Comparison of ENCODE assay signal across 14 cellular contexts in the genomic region with DNA sequence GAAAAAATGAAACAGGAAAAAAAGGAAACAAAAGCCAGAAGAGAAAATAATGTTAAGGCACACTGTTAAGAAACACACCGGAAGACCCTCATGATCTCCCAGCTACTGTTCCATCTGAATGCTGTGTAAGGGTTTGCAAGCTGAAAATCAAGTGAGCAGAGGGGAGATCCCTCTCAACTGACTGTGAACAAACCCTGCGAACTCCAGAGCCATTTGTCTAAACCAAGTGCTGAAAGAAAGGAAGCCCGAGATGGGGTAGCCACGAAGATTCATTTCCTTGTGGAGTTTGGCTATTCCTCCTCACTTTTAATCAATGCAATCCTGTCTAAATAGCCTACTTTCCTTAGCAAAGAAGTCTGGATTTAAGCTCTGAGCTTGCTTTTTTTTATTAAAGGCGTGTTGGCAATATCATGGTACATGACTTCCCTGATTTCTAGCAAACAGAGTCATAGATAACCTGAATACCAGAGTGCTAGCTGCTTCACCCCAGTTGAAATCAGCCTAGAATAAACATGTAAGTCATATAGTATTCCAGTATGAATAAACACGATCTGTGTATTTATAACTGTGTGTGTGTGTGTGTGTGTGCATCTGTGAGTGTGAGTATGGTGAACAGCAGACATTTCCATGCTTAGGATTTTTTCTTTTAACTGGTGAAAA.
DNase-seq lines count a peak whose midpoint lies in the region; ATAC-seq, FAIRE-seq and TF ChIP-seq lines count a peak whose summit lies in the region.
"Had no signal": no experiment of that assay in that cellular context is flagged by ENCODE, and none has a peak within 500 bp of the region (broad histone marks: within the 10 kb centered on the region; RNA-seq: fewer than 3 reads in every experiment).

No MANE protein-coding gene starts in this region.

- no peak overlapping the region for H2AK9ac ChIP-seq in IMR-90 (replicated peaks; ENCODE audit: low read depth, low read length, poor library complexity)

- peaks cover 0 to 10% (median 0%) of the 10 kb centered on the region in 8 donors for H3K9me3 Mint-ChIP-seq in CD4-positive, alpha-beta memory T cell
- H3K9me3 Mint-ChIP-seq in stimulated activated effector memory CD8-positive, alpha-beta T cell treated with anti-CD3 and anti-CD28 coated beads, Interleukin-12 subunit alpha, Interleukin-12 subunit beta, amount 100 ng/mL, for 72 hours = no peaks in the 10 kb centered on the region

- H4K8ac ChIP-seq in IMR-90 (ENCODE audit: low read depth in 2 of 2, low read length in 2 of 2) = peak overlapping the region in 1 of 2 experiments; percentile 75; a peak in 2 of 4 replicates

- POLR2A ChIA-PET in IMR-90 (lab: Charles Lee; ENCODE audit: unreplicated experiment) = interaction anchor here (0.6 kb wide), 2 partner anchors 19 to 340 kb away, joined by 3 to 4 read pairs; no protein-coding TSS in a partner anchor
- POLR2A ChIA-PET in CD4-positive, alpha-beta memory T cell (lab: Charles Lee; ENCODE audit: partially characterized antibody) = no interaction called here

- peaks cover 18% of the 10 kb centered on the region for H3K4me1 ChIP-seq in IMR-90 (ENCODE audit: control insufficient read depth, insufficient read depth, low read length)
- H3K4me1 ChIP-seq in CD4-positive, alpha-beta memory T cell (ENCODE audit: insufficient read depth, low read length) = no peaks in the 10 kb centered on the region
- H3K4me1 ChIP-seq: pancreas had no signal

- no peak overlapping the region for H3K27ac Mint-ChIP-seq in CD4-positive, alpha-beta memory T cell
- no peak overlapping the region for H3K27ac Mint-ChIP-seq in stimulated activated effector memory CD8-positive, alpha-beta T cell treated with anti-CD3 and anti-CD28 coated beads, Interleukin-12 subunit alpha, Interleukin-12 subunit beta, amount 100 ng/mL, for 72 hours
- H3K27ac Mint-ChIP-seq: activated CD4-positive, alpha-beta memory T cell treated with anti-CD3 and anti-CD28 coated beads, Interleukin-2, amount 10 ng/mL, durations not matched to agents 7 days and 5 days; activated naive CD8-positive, alpha-beta T cell treated with anti-CD3 and anti-CD28 coated beads, Interleukin-2, amount 50 U/mL, for 24 hours had no signal

- dilution Hi-C loops in IMR-90 (cut with HindIII; ENCODE audit: low sequenced_read_pairs, unreplicated experiment) = no loop called here

- no TSS peak for BruUV-seq in IMR-90 (replicated peaks; lab: Mats Ljungman, UMichigan)

- no peak overlapping the region; the same call in 2 of the 3 replicates for H2BK15ac ChIP-seq in IMR-90 (ENCODE audit: low read depth, low read length)

- WGBS in IMR-90 (ENCODE audit: extremely low coverage in 2 of 2, insufficient read length in 1 of 2), 2 experiments = no CpG with 5 or more reads among the region's 6 CpGs

- peak; percentile 50 for DNase-seq in IMR-90
- DNase-seq in bronchial epithelial cell (ENCODE audit: low read depth) = peak; percentile 32
- DNase-seq in left kidney (ENCODE audit: low read depth, low spot score) = peak; percentile 40
- DNase-seq in skeletal muscle cell (ENCODE audit: low read depth) = no peak
- no peak for DNase-seq in NCI-H748 treated with DMSO at 0.1 percent for 48 hours (lab: John Stamatoyannopoulos, UW)
- no peak for DNase-seq in CD4-positive, alpha-beta memory T cell
- DNase-seq in stimulated activated effector memory CD8-positive, alpha-beta T cell treated with anti-CD3 and anti-CD28 coated beads, Interleukin-12 subunit alpha, Interleukin-12 subunit beta, amount 100 ng/mL, for 72 hours (ENCODE audit: low spot score in 2 of 2) = no peak
- DNase-seq: activated CD4-positive, alpha-beta memory T cell treated with anti-CD3 and anti-CD28 coated beads, Interleukin-2, amount 10 ng/mL, durations not matched to agents 7 days and 5 days; activated naive CD8-positive, alpha-beta T cell treated with anti-CD3 and anti-CD28 coated beads, Interleukin-2, amount 50 U/mL, for 24 hours; NCI-H1105; pancreas; RPMI8226 had no signal

- H3K4me3 Mint-ChIP-seq in CD4-positive, alpha-beta memory T cell = no peak overlapping the region
- no peak overlapping the region for H3K4me3 Mint-ChIP-seq in stimulated activated effector memory CD8-positive, alpha-beta T cell treated with anti-CD3 and anti-CD28 coated beads, Interleukin-12 subunit alpha, Interleukin-12 subunit beta, amount 100 ng/mL, for 72 hours
- H3K4me3 Mint-ChIP-seq: activated CD4-positive, alpha-beta memory T cell treated with anti-CD3 and anti-CD28 coated beads, Interleukin-2, amount 10 ng/mL, durations not matched to agents 7 days and 5 days; activated naive CD8-positive, alpha-beta T cell treated with anti-CD3 and anti-CD28 coated beads, Interleukin-2, amount 50 U/mL, for 24 hours had no signal

- no peaks in the 10 kb centered on the region for H4K20me1 ChIP-seq in IMR-90 (ENCODE audit: insufficient read depth, low read length)

- peaks cover 0 to 1% of the 10 kb centered on the region in 2 donors for H3K27me3 Mint-ChIP-seq in CD4-positive, alpha-beta memory T cell
- H3K27me3 Mint-ChIP-seq: activated CD4-positive, alpha-beta memory T cell treated with anti-CD3 and anti-CD28 coated beads, Interleukin-2, amount 10 ng/mL, durations not matched to agents 7 days and 5 days had no signal

- intact Hi-C loops in IMR-90 (cut with micrococcal nuclease) = loop anchor here (5.0 kb wide), 1 partner anchor 366 kb away; the partner anchor contains the start of gene ZNF521
- intact Hi-C loops in CD4-positive, alpha-beta memory T cell (cut with micrococcal nuclease) = no loop called here

- peak overlapping the region; percentile 59; the same call in 1 of the 2 replicates for H4K91ac ChIP-seq in IMR-90 (ENCODE audit: insufficient read depth, low read depth, low read length)

- no peaks in the 10 kb centered on the region for H3K79me1 ChIP-seq in IMR-90 (ENCODE audit: low read depth in 1 of 2, low read length in 2 of 2)

- no peak overlapping the region for H3K56ac ChIP-seq in IMR-90 (ENCODE audit: extremely low read depth, insufficient read depth, low read length)

- peak overlapping the region; percentile 52 for H3K23ac ChIP-seq in IMR-90 (ENCODE audit: low read depth, low read length)

- ATAC-seq in IMR-90 (ENCODE audit: low read depth) (peak; percentile 61), HG03432 (IDR thresholded peaks at IDR 0.05; ENCODE audit: unreplicated experiment) (no peak)
- no peak for ATAC-seq in stimulated activated effector memory CD8-positive, alpha-beta T cell treated with anti-CD3 and anti-CD28 coated beads, Interleukin-12 subunit alpha, Interleukin-12 subunit beta, amount 100 ng/mL, for 72 hours
- ATAC-seq: activated naive CD8-positive, alpha-beta T cell treated with anti-CD3 and anti-CD28 coated beads, Interleukin-2, amount 50 U/mL, for 24 hours; pancreas had no signal

- no peaks in the 10 kb centered on the region for H3K36me3 ChIP-seq in IMR-90 (ENCODE audit: control insufficient read depth, insufficient read depth, low read length)
- no peaks in the 10 kb centered on the region for H3K36me3 ChIP-seq in bronchial epithelial cell (ENCODE audit: control insufficient read depth, insufficient read depth, low read length)
- no peaks in the 10 kb centered on the region for H3K36me3 ChIP-seq in CD4-positive, alpha-beta memory T cell (ENCODE audit: insufficient read depth, low read length)
- H3K36me3 ChIP-seq: pancreas had no signal

- H4K5ac ChIP-seq in IMR-90 (ENCODE audit: low read depth, low read length) = peak overlapping the region; percentile 84

- TF ChIP-seq CTCF in IMR-90 (conservative IDR thresholded peaks at IDR 0.05; ENCODE audit: low read depth, low read length) (no peak), bronchial epithelial cell (IDR thresholded peaks at IDR 0.05; ENCODE audit: insufficient read depth, low read length, severe bottlenecking) (no peak)

- H2AFZ ChIP-seq in IMR-90 (replicated peaks; ENCODE audit: low read length, poor library complexity) = peak overlapping the region; percentile 58

- H2BK20ac ChIP-seq in IMR-90 (ENCODE audit: low read depth, low read length) = peak overlapping the region; percentile 64; the same call in 1 of the 2 replicates

- no peaks in the 10 kb centered on the region for H3K36me3 Mint-ChIP-seq in CD4-positive, alpha-beta memory T cell
- no peaks in the 10 kb centered on the region for H3K36me3 Mint-ChIP-seq in stimulated activated effector memory CD8-positive, alpha-beta T cell treated with anti-CD3 and anti-CD28 coated beads, Interleukin-12 subunit alpha, Interleukin-12 subunit beta, amount 100 ng/mL, for 72 hours

- peak overlapping the region; percentile 56 for H3K4me2 ChIP-seq in IMR-90 (ENCODE audit: low read depth, low read length)
- H3K4me2 ChIP-seq: KMS-11 had no signal

- no peak overlapping the region for H3K4me3 ChIP-seq in IMR-90 (ENCODE audit: insufficient read depth, low read depth, low read length)
- H3K4me3 ChIP-seq in bronchial epithelial cell (ENCODE audit: low read depth, low read length) = no peak overlapping the region
- peak overlapping the region; percentile 25 for H3K4me3 ChIP-seq in skeletal muscle cell (ENCODE audit: low read depth, low read length)
- no peak overlapping the region for H3K4me3 ChIP-seq in CD4-positive, alpha-beta memory T cell (ENCODE audit: low read length in 2 of 2)
- H3K4me3 ChIP-seq: pancreas had no signal

- 0 out of 2 replicates have a peak overlapping the region, but pooled peaks have one; percentile 21 for H3K9ac ChIP-seq in IMR-90 (ENCODE audit: low read depth, low read length)
- H3K9ac ChIP-seq: KMS-11 had no signal

- no peak overlapping the region for H2AK5ac ChIP-seq in IMR-90 (ENCODE audit: low read depth, low read length)

- no peaks in the 10 kb centered on the region for H3K9me3 ChIP-seq in IMR-90 (ENCODE audit: control insufficient read depth, insufficient read depth, low read length)
- no peaks in the 10 kb centered on the region for H3K9me3 ChIP-seq in CD4-positive, alpha-beta memory T cell (ENCODE audit: control insufficient read depth in 1 of 2, low read length in 2 of 2)
- H3K9me3 ChIP-seq: pancreas had no signal

- no peaks in the 10 kb centered on the region for H3K27me3 ChIP-seq in IMR-90 (ENCODE audit: control insufficient read depth, insufficient read depth, low read length)
- no peaks in the 10 kb centered on the region for H3K27me3 ChIP-seq in bronchial epithelial cell (ENCODE audit: control insufficient read depth, insufficient read depth, low read length)
- H3K27me3 ChIP-seq in CD4-positive, alpha-beta memory T cell (ENCODE audit: insufficient read depth, low read length) = no peaks in the 10 kb centered on the region
- H3K27me3 ChIP-seq: pancreas had no signal

- no peak overlapping the region for H3K4ac ChIP-seq in IMR-90 (ENCODE audit: low read depth, low read length)

- no peaks in the 10 kb centered on the region for H3K9me1 ChIP-seq in IMR-90 (ENCODE audit: insufficient read depth, low read length)

- no peak for FAIRE-seq in bronchial epithelial cell (lab: Jason Lieb, UNC)
- FAIRE-seq: pancreas had no signal

- no peak for TF ChIP-seq POLR2A in IMR-90 (IDR thresholded peaks at IDR 0.05; ENCODE audit: low read depth, low read length)

- H3K4me1 Mint-ChIP-seq in CD4-positive, alpha-beta memory T cell = no peaks in the 10 kb centered on the region
- H3K4me1 Mint-ChIP-seq in stimulated activated effector memory CD8-positive, alpha-beta T cell treated with anti-CD3 and anti-CD28 coated beads, Interleukin-12 subunit alpha, Interleukin-12 subunit beta, amount 100 ng/mL, for 72 hours = no peaks in the 10 kb centered on the region
- H3K4me1 Mint-ChIP-seq: activated CD4-positive, alpha-beta memory T cell treated with anti-CD3 and anti-CD28 coated beads, Interleukin-2, amount 10 ng/mL, durations not matched to agents 7 days and 5 days; activated naive CD8-positive, alpha-beta T cell treated with anti-CD3 and anti-CD28 coated beads, Interleukin-2, amount 50 U/mL, for 24 hours had no signal

- in situ Hi-C loops in IMR-90 (cut with MboI; ENCODE audit: low sequenced_read_pairs) = no loop called here

- H2BK5ac ChIP-seq in IMR-90 (ENCODE audit: low read depth, low read length, poor library complexity, severe bottlenecking) = peak overlapping the region; percentile 31

- H2BK120ac ChIP-seq in IMR-90 (ENCODE audit: low read depth, low read length) = peak overlapping the region; percentile 64; the same call in 1 of the 2 replicates

- peak overlapping the region; percentile 78; the same call in 1 of the 2 replicates for H3K14ac ChIP-seq in IMR-90 (replicated peaks; ENCODE audit: low read depth, low read length)

- CTCF ChIA-PET in IMR-90 (lab: Yijun Ruan, JAX) = no interaction called here
- CTCF ChIA-PET in CD4-positive, alpha-beta memory T cell (lab: Charles Lee; ENCODE audit: partially characterized antibody) = no interaction called here

- peak overlapping the region; percentile 85 for H3K18ac ChIP-seq in IMR-90 (ENCODE audit: low read depth, low read length)

- TF ChIP-seq RAD21 in IMR-90 (IDR thresholded peaks at IDR 0.05; ENCODE audit: low read length) = no peak

- H3K27ac ChIP-seq in IMR-90 (ENCODE audit: insufficient read depth, low read length) = peak overlapping the region; percentile 78; the same call in 1 of the 2 replicates
- H3K27ac ChIP-seq in CD4-positive, alpha-beta memory T cell (ENCODE audit: low read depth, low read length) = no peak overlapping the region
- H3K27ac ChIP-seq: KMS-11, pancreas had no signal

Comparison
In these comparisons a context has a peak if more than half of its experiments do, and no peak if none do; other contexts are left out.
1. DNase-seq: peak in IMR-90 (single experiment), bronchial epithelial cell (single experiment) and left kidney (single experiment); none in skeletal muscle cell (single experiment), NCI-H748 treated with DMSO at 0.1 percent for 48 hours (single experiment), CD4-positive, alpha-beta memory T cell (0 of 5) and stimulated activated effector memory CD8-positive, alpha-beta T cell treated with anti-CD3 and anti-CD28 coated beads, Interleukin-12 subunit alpha, Interleukin-12 subunit beta, amount 100 ng/mL, for 72 hours (0 of 2).